Comparison of ENCODE assay signal across 17 cellular contexts in the genomic region with DNA sequence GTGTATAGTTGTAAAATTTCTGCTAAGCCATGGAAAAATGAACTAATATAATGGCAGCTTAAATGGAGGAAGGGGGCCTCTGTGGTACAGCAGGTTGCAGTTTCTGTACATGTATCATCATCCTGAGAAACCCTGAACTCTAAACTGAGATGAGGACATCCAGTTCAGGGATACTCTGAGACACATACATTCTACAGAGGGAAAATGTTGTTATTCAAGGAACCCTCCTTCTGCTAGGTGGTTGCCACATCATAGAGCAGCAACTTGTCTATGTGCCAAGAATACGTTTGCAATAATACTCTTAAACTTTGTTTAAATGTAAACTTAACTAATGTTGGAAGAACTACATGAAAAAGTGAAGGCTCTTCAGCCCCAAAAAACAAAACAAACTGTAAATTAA. TPM values are rescaled to one million over a fixed set of nuclear protein-coding genes. Genes with fewer than 3 reads are reported as not detected.
"Had no signal": no experiment of that assay in that cellular context is flagged by ENCODE, and none has a peak within 500 bp of the region (broad histone marks: within the 10 kb centered on the region; RNA-seq: fewer than 3 reads in every experiment).

No MANE protein-coding gene starts in this region.

- DNase-seq: activated B cell treated with CpG ODN at 0.5 μM for 24 hours; activated CD4-positive, alpha-beta T cell treated with anti-CD3 and anti-CD28 coated beads, Interleukin-2, amount 10 ng/mL, durations not matched to agents 24 days and 14 days; activated CD8-positive, alpha-beta memory T cell treated with anti-CD3 and anti-CD28 coated beads for 24 hours; activated naive CD4-positive, alpha-beta T cell treated with anti-CD3 and anti-CD28 coated beads for 36 hours; central memory CD4-positive, alpha-beta T cell; cortex of kidney; effector memory CD8-positive, alpha-beta T cell; hippocampal formation; mucosa of descending colon; spleen; stimulated activated CD4-positive, alpha-beta T cell treated with anti-CD3 and anti-CD28 coated beads, Interleukin-1b, Interleukin-23, amount 100 ng/mL, for 48 hours; T-helper 17 cell; upper lobe of right lung had no signal

- H3K4me3 ChIP-seq: lung, mucosa of descending colon, upper lobe of right lung had no signal

- ATAC-seq: effector memory CD8-positive, alpha-beta T cell; mucosa of descending colon; natural killer cell treated with Interleukin-12 subunit alpha and Interleukin-12 subunit beta and Interleukin-15 and Interleukin-18, amount 100 ng/mL, for 72 hours; stimulated activated memory B cell treated with anti-CD40 and anti-IgM and Interleukin-4, amounts not matched to agents 10 μg/mL and 1 μg/mL and 100 μg/mL, for 72 hours; T-helper 17 cell; upper lobe of right lung had no signal

- H3K9me3 Mint-ChIP-seq: activated B cell treated with CpG ODN at 0.5 μM for 24 hours; activated CD4-positive, alpha-beta T cell treated with anti-CD3 and anti-CD28 coated beads, Interleukin-2, amount 10 ng/mL, durations not matched to agents 24 days and 14 days; activated naive CD4-positive, alpha-beta T cell treated with anti-CD3 and anti-CD28 coated beads for 36 hours had no signal

- H3K9me3 ChIP-seq: mucosa of descending colon, spleen, upper lobe of right lung had no signal

- H3K36me3 Mint-ChIP-seq: natural killer cell treated with Interleukin-12 subunit alpha and Interleukin-12 subunit beta and Interleukin-15 and Interleukin-18, amount 100 ng/mL, for 72 hours; stimulated activated memory B cell treated with anti-CD40 and anti-IgM and Interleukin-4, amounts not matched to agents 10 μg/mL and 1 μg/mL and 100 μg/mL, for 72 hours had no signal

- H3K36me3 ChIP-seq: spleen, upper lobe of right lung had no signal

- H3K27ac Mint-ChIP-seq: activated B cell treated with CpG ODN at 0.5 μM for 24 hours; activated CD4-positive, alpha-beta T cell treated with anti-CD3 and anti-CD28 coated beads, Interleukin-2, amount 10 ng/mL, durations not matched to agents 24 days and 14 days; activated naive CD4-positive, alpha-beta T cell treated with anti-CD3 and anti-CD28 coated beads for 36 hours; effector memory CD8-positive, alpha-beta T cell; natural killer cell treated with Interleukin-12 subunit alpha and Interleukin-12 subunit beta and Interleukin-15 and Interleukin-18, amount 100 ng/mL, for 72 hours; stimulated activated memory B cell treated with anti-CD40 and anti-IgM and Interleukin-4, amounts not matched to agents 10 μg/mL and 1 μg/mL and 100 μg/mL, for 72 hours; T-helper 17 cell had no signal

- H3K27ac ChIP-seq: epithelial cell of prostate, upper lobe of right lung had no signal

- H3K27me3 Mint-ChIP-seq: effector memory CD8-positive, alpha-beta T cell; stimulated activated memory B cell treated with anti-CD40 and anti-IgM and Interleukin-4, amounts not matched to agents 10 μg/mL and 1 μg/mL and 100 μg/mL, for 72 hours had no signal

- H3K4me3 Mint-ChIP-seq: activated B cell treated with CpG ODN at 0.5 μM for 24 hours; activated CD4-positive, alpha-beta T cell treated with anti-CD3 and anti-CD28 coated beads, Interleukin-2, amount 10 ng/mL, durations not matched to agents 24 days and 14 days; activated naive CD4-positive, alpha-beta T cell treated with anti-CD3 and anti-CD28 coated beads for 36 hours; effector memory CD8-positive, alpha-beta T cell; natural killer cell treated with Interleukin-12 subunit alpha and Interleukin-12 subunit beta and Interleukin-15 and Interleukin-18, amount 100 ng/mL, for 72 hours; stimulated activated memory B cell treated with anti-CD40 and anti-IgM and Interleukin-4, amounts not matched to agents 10 μg/mL and 1 μg/mL and 100 μg/mL, for 72 hours; T-helper 17 cell had no signal

- H3K4me1 ChIP-seq: upper lobe of right lung had no signal

- H3K4me1 Mint-ChIP-seq: activated CD4-positive, alpha-beta T cell treated with anti-CD3 and anti-CD28 coated beads, Interleukin-2, amount 10 ng/mL, durations not matched to agents 24 days and 14 days; stimulated activated memory B cell treated with anti-CD40 and anti-IgM and Interleukin-4, amounts not matched to agents 10 μg/mL and 1 μg/mL and 100 μg/mL, for 72 hours; T-helper 17 cell had no signal

RNA-seq across cellular contexts. Expression of gene TENM2, which starts 1.8 kb away (rescaled TPM):
- total RNA-seq: activated B cell treated with CpG ODN at 0.5 μM for 24 hours; activated CD4-positive, alpha-beta T cell treated with anti-CD3 and anti-CD28 coated beads, Interleukin-2, amount 10 ng/mL, durations not matched to agents 24 days and 14 days; activated naive CD4-positive, alpha-beta T cell treated with anti-CD3 and anti-CD28 coated beads for 36 hours; natural killer cell treated with Interleukin-12 subunit alpha and Interleukin-12 subunit beta and Interleukin-15 and Interleukin-18, amount 100 ng/mL, for 72 hours; T-helper 17 cell had no signal
